ENCODE assay signal across 15 cellular contexts in genomic region chr18:50398947-50399346, GRCh38. TPM values are rescaled to one million over a fixed set of nuclear protein-coding genes. Genes with fewer than 3 reads are reported as not detected.
DNase-seq lines count a peak whose midpoint lies in the region; ATAC-seq lines count a peak whose summit lies in the region.
"Had no signal": no experiment of that assay in that cellular context is flagged by ENCODE, and none has a peak within 500 bp of the region (broad histone marks: within the 10 kb centered on the region; RNA-seq: fewer than 3 reads in every experiment).

No MANE protein-coding gene starts in this region.

- no peak overlapping the region for H2AK5ac ChIP-seq in trophoblast cell (ENCODE audit: low read length)

- no peaks in the 10 kb centered on the region for H3K79me1 ChIP-seq in trophoblast cell (ENCODE audit: low read length)

- in situ Hi-C loops in ACHN (cut with HindIII; ENCODE audit: low pct_ligation_motif_present, low pct_unique_long_range_greater_than_20kb, low sequenced_read_pairs) = no loop called here

- H4K91ac ChIP-seq in trophoblast cell (ENCODE audit: low read depth, low read length) = no peak overlapping the region

- H3K4ac ChIP-seq in trophoblast cell (ENCODE audit: low read depth, low read length) = no peak overlapping the region

- H3K9ac ChIP-seq in iPS-18a (ENCODE audit: low read length) (no peak overlapping the region), trophoblast cell (ENCODE audit: low read length) (no peak overlapping the region)

- H3K36me3 ChIP-seq in H7 (replicated peaks; ENCODE audit: control insufficient read depth, insufficient read depth, low read length) (no peaks in the 10 kb centered on the region), iPS-18a (ENCODE audit: control insufficient read depth, low read depth, low read length) (no peaks in the 10 kb centered on the region), trophoblast cell (ENCODE audit: control insufficient read depth in 1 of 2, insufficient read depth in 2 of 2, low read length in 2 of 2) (no peaks in the 10 kb centered on the region)

- DNase-seq in H7 = peak; percentile 34
- DNase-seq in SK-N-DZ (ENCODE audit: low spot score) = peak; percentile 29
- DNase-seq in trophoblast cell = no peak
- no peak for DNase-seq in HCEC 1CT
- no peak for DNase-seq in effector CD8-positive, alpha-beta T cell (lab: John Stamatoyannopoulos, UW)
- DNase-seq in ACHN = no peak
- DNase-seq: Calu3; CD4-positive, alpha-beta T cell; NCI-H1436 treated with DMSO at 0.1 percent for 48 hours; NCI-H2107; NCI-H345; PC-3 had no signal

- no peak overlapping the region for H2BK5ac ChIP-seq in trophoblast cell (ENCODE audit: low read depth, low read length, poor library complexity)

- H3K4me1 ChIP-seq in iPS-18a (ENCODE audit: control insufficient read depth, low read depth, low read length) = peaks cover 49% of the 10 kb centered on the region
- peaks cover 7 to 21% of the 10 kb centered on the region in 2 experiments for H3K4me1 ChIP-seq in trophoblast cell (ENCODE audit: control insufficient read depth in 1 of 2, insufficient read depth in 2 of 2, low read length in 2 of 2)

- no peaks in the 10 kb centered on the region for H3K9me3 ChIP-seq in iPS-18a (ENCODE audit: control insufficient read depth, low read depth, low read length)
- peaks cover 2% of the 10 kb centered on the region for H3K9me3 ChIP-seq in trophoblast cell (ENCODE audit: insufficient read depth, low read depth, low read length)

- H4K12ac ChIP-seq in trophoblast cell (ENCODE audit: low read depth, low read length) = no peak overlapping the region

- no peak overlapping the region for H2AFZ ChIP-seq in trophoblast cell (ENCODE audit: insufficient read depth, low read length, poor library complexity)

- H3K4me2 ChIP-seq in trophoblast cell (ENCODE audit: low read length) = no peak overlapping the region

- no peak overlapping the region for H2BK120ac ChIP-seq in trophoblast cell (ENCODE audit: insufficient read depth, low read length, poor library complexity)

- no peak overlapping the region for H4K8ac ChIP-seq in trophoblast cell (ENCODE audit: low read depth, low read length)

- no peak for ATAC-seq in HG02852 (IDR thresholded peaks at IDR 0.05; ENCODE audit: unreplicated experiment)
- ATAC-seq: PC-3 had no signal

- H3K4me3 ChIP-seq in H7 (ENCODE audit: insufficient read depth, low read depth, low read length) (no peak overlapping the region), iPS-18a (ENCODE audit: low read length) (peak overlapping the region; percentile 6), trophoblast cell (ENCODE audit: low read depth, low read length) (no peak overlapping the region)
- H3K4me3 ChIP-seq: SK-N-MC had no signal

- peak overlapping the region; percentile 83 for H3K23ac ChIP-seq in trophoblast cell (ENCODE audit: low read length)

- no peak overlapping the region for H2BK12ac ChIP-seq in trophoblast cell (ENCODE audit: low read length)

- H3K14ac ChIP-seq in trophoblast cell (ENCODE audit: low read length) = no peak overlapping the region

- H3K27me3 ChIP-seq in H7 (ENCODE audit: control insufficient read depth, insufficient read depth, low read length) (peaks cover 21% of the 10 kb centered on the region), iPS-18a (ENCODE audit: control insufficient read depth, insufficient read depth, low read length) (peaks cover 67% of the 10 kb centered on the region), trophoblast cell (ENCODE audit: insufficient read depth, low read length) (no peaks in the 10 kb centered on the region)

- no peak overlapping the region for H3K27ac ChIP-seq in iPS-18a (ENCODE audit: low read length)
- no peak overlapping the region for H3K27ac ChIP-seq in trophoblast cell (ENCODE audit: low read depth, low read length)
- H3K27ac ChIP-seq: SK-N-MC had no signal

- no CpG with 5 or more reads among the region's 1 CpG for WGBS in trophoblast cell (ENCODE audit: extremely low coverage, insufficient coverage, insufficient read length)

- H3K79me2 ChIP-seq in trophoblast cell (ENCODE audit: control insufficient read depth, insufficient read depth, low read length, poor library complexity) = no peaks in the 10 kb centered on the region

- H3K18ac ChIP-seq in trophoblast cell (ENCODE audit: low read length) = no peak overlapping the region

RNA-seq across cellular contexts. Expression of gene SKA1, which starts 24.1 kb away (rescaled TPM):
- 29.2 and 33.9 TPM in 2 replicates for total RNA-seq in H7 (2014; rRNA removed; shearing (Covaris generic))
- polyA plus RNA-seq in SK-N-DZ (2014; cell fraction: cytosol; rRNA removed) = 31.9 and 34.4 TPM in 2 replicates
- polyA plus RNA-seq in SK-N-DZ (2014; cell fraction: nucleus; rRNA removed) = 8.1 and 8.9 TPM in 2 replicates
- 14.8 and 16.2 TPM in 2 replicates for polyA plus RNA-seq in trophoblast cell (2013)

Comparison
In these comparisons a context has a peak if more than half of its experiments do, and no peak if none do; other contexts are left out.
1. DNase-seq: peak in H7 (single experiment) and SK-N-DZ (single experiment); none in trophoblast cell (0 of 2), HCEC 1CT (single experiment), effector CD8-positive, alpha-beta T cell (single experiment) and ACHN (single experiment).